ENCODE assay signal across 21 cellular contexts in the genomic region with DNA sequence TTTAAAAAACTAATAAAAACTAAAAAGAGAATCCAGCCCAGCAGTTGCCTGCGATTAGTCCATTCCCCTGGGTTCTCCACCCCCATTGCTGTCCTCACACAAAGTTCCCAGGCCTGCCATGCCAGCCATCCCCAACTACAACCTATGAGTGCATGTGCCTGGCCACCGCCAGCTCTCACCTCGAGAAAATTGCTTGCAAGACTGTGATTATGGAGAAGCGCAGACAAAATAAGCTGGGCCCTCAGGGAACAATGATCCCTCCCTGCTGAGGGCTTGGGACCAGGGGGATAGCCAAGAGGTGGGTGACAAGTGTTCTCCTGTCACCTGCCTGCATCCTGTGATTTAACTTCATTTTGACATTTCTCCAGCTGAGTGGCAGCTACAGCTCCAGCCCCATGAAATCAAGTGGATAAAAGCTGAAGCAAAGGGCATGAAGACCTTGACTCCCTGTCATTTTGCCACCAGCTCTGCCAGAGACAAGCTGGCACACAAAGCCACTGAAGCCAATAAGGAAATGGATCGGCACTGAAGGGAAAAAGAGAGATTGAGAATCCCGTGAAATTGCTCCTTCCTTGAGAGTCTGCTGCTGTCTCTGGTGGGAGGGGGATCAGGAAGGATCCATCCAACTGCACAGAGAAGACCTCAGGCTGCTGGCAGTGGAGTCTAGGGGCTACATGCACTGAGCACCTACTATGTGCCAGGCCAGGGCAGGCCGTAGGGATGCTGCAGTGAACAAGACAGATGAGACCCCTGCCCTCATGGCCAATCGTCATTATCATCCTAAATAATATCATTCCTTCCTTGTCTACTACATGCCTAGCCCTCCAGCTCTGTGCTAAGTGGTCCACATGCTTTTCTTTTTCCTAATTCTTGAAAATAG. TPM values are rescaled to one million over a fixed set of nuclear protein-coding genes. Genes with fewer than 3 reads are reported as not detected.
"Had no signal": no experiment of that assay in that cellular context is flagged by ENCODE, and none has a peak within 500 bp of the region (broad histone marks: within the 10 kb centered on the region; RNA-seq: fewer than 3 reads in every experiment).

No MANE protein-coding gene starts in this region.

- H3K9me3 Mint-ChIP-seq: activated B cell treated with CpG ODN at 0.5 μM for 24 hours; activated naive CD4-positive, alpha-beta T cell treated with anti-CD3 and anti-CD28 coated beads, Interleukin-2, amount 50 U/mL, for 24 hours; central memory CD8-positive, alpha-beta T cell; memory B cell had no signal

- H3K27ac ChIP-seq: adrenal gland, ascending aorta, colonic mucosa, gastroesophageal sphincter, spleen, thoracic aorta had no signal

- DNase-seq: activated B cell treated with CpG ODN at 0.5 μM for 24 hours; activated CD4-positive, alpha-beta T cell treated with anti-CD3 and anti-CD28 coated beads for 36 hours; activated CD4-positive, alpha-beta T cell treated with anti-CD3 and anti-CD28 coated beads, Interleukin-2, amount 50 U/mL, for 48 hours; activated gamma-delta T cell; activated T-cell treated with anti-CD3 and anti-CD28 coated beads, Interleukin-2, amount 50 U/mL, for 48 hours; colonic mucosa; hypothalamus; nephron progenitor cell; spleen; stimulated activated CD4-positive, alpha-beta T cell treated with anti-CD3 and anti-CD28 coated beads, Interleukin-4, amount 100 ng/mL, for 1 hour; stimulated activated naive CD4-positive, alpha-beta T cell treated with Interleukin-2 at 50 U/mL for 16 hours had no signal

- H3K4me3 ChIP-seq: adrenal gland, ascending aorta, colonic mucosa, gastroesophageal sphincter, spleen, thoracic aorta had no signal

- H3K36me3 ChIP-seq: adrenal gland, ascending aorta, colonic mucosa, gastroesophageal sphincter, spleen, thoracic aorta had no signal

- H3K4me3 Mint-ChIP-seq: activated B cell treated with CpG ODN at 0.5 μM for 24 hours; activated CD4-positive, alpha-beta T cell treated with anti-CD3 and anti-CD28 coated beads for 36 hours; activated naive CD4-positive, alpha-beta T cell treated with anti-CD3 and anti-CD28 coated beads, Interleukin-2, amount 50 U/mL, for 24 hours; central memory CD8-positive, alpha-beta T cell; memory B cell; nephron progenitor cell had no signal

- H3K4me1 Mint-ChIP-seq: central memory CD8-positive, alpha-beta T cell; memory B cell had no signal

- ATAC-seq: activated CD4-positive, alpha-beta T cell treated with anti-CD3 and anti-CD28 coated beads for 36 hours; gastroesophageal sphincter; SK-N-SH treated with all-trans-retinoic acid at 6 μM for 48 hours had no signal

- H3K9me3 ChIP-seq: adrenal gland, ascending aorta, colonic mucosa, gastroesophageal sphincter, thoracic aorta had no signal

- H3K4me1 ChIP-seq: adrenal gland, ascending aorta, colonic mucosa had no signal

- H3K27ac Mint-ChIP-seq: activated B cell treated with CpG ODN at 0.5 μM for 24 hours; activated CD4-positive, alpha-beta T cell treated with anti-CD3 and anti-CD28 coated beads for 36 hours; activated naive CD4-positive, alpha-beta T cell treated with anti-CD3 and anti-CD28 coated beads, Interleukin-2, amount 50 U/mL, for 24 hours; memory B cell; nephron progenitor cell had no signal

RNA-seq across cellular contexts. Expression of a gene that starts 40.7 kb away (rescaled TPM):
- total RNA-seq: colonic mucosa, gastroesophageal sphincter, lower leg skin, ureter had no signal
